ENCODE assay signal across 1 cellular context in genomic region chr11:118401151-118401879, GRCh38.
TF ChIP-seq lines count a peak whose summit lies in the region.

Gene ATP5MG, plus strand, starts transcription at chr11:118401606. Its CDS starts 60 bp downstream, at chr11:118401666.

TF ChIP-seq in H1, 55 proteins besides CTCF, POLR2A, EP300 and RAD21 (continued from another document):
- no peak for TF ChIP-seq CBX8 (IDR thresholded peaks at IDR 0.05; ENCODE audit: borderline replicate concordance, low read depth, low read length)
- no peak for TF ChIP-seq HDAC6 (IDR thresholded peaks at IDR 0.05; ENCODE audit: low read depth, low read length)
- TF ChIP-seq CTBP2 (IDR thresholded peaks at IDR 0.05; ENCODE audit: borderline replicate concordance, insufficient read depth, insufficient read length, low read length), result no peak
- peak; percentile 67; the same call in 1 of the 2 replicates for TF ChIP-seq POLR2AphosphoS5 (IDR thresholded peaks at IDR 0.05; ENCODE audit: low read depth, low read length)
- peak; percentile 100 for TF ChIP-seq SP4 (IDR thresholded peaks at IDR 0.05; ENCODE audit: low read length)
- no peak for TF ChIP-seq FOSL1 (IDR thresholded peaks at IDR 0.05; ENCODE audit: insufficient read depth, low read depth, low read length)
- TF ChIP-seq EZH2 (IDR thresholded peaks at IDR 0.05; ENCODE audit: low read depth, low read length, severe bottlenecking), result no peak
- TF ChIP-seq SIX5 (IDR thresholded peaks at IDR 0.05; ENCODE audit: low read depth, low read length), result no peak
- TF ChIP-seq NANOG (IDR thresholded peaks at IDR 0.05; ENCODE audit: insufficient read depth, low read depth, low read length, poor library complexity, severe bottlenecking), result no peak
- TF ChIP-seq RFX5 (IDR thresholded peaks at IDR 0.05; ENCODE audit: borderline replicate concordance, low read depth, low read length), result no peak
- TF ChIP-seq EGR1 (IDR thresholded peaks at IDR 0.05; ENCODE audit: borderline replicate concordance, low read depth, low read length), result no peak
- peak; percentile 55; the same call in 1 of the 2 replicates for TF ChIP-seq NRF1 (IDR thresholded peaks at IDR 0.05; ENCODE audit: low read depth, low read length)
- no peak for TF ChIP-seq ATF3 (IDR thresholded peaks at IDR 0.05; ENCODE audit: insufficient read depth, low read depth, low read length)
- TF ChIP-seq GTF2F1 (IDR thresholded peaks at IDR 0.05; ENCODE audit: borderline replicate concordance, low read depth, low read length), result no peak
- no peak; the same call in 1 of the 2 replicates for TF ChIP-seq E2F6 (IDR thresholded peaks at IDR 0.05)
- TF ChIP-seq TAF1 (IDR thresholded peaks at IDR 0.05; ENCODE audit: low read depth, low read length), result peak; percentile 68; the same call in 1 of the 2 replicates
- 0 out of 2 replicates have a peak, but pooled peaks have one; percentile 4 for TF ChIP-seq TEAD4 (IDR thresholded peaks at IDR 0.05; ENCODE audit: low read depth, low read length)
- no peak for TF ChIP-seq BRCA1 (IDR thresholded peaks at IDR 0.05; ENCODE audit: low read depth, low read length)
- TF ChIP-seq SIN3A (conservative IDR thresholded peaks at IDR 0.05 in 1 of 2, IDR thresholded peaks at IDR 0.05 in 1 of 2; ENCODE audit: low read depth in 1 of 2, low read length in 2 of 2), result no peak; a peak in 3 of 4 replicates
- TF ChIP-seq SP1 (IDR thresholded peaks at IDR 0.05; ENCODE audit: low read depth, low read length), result no peak
- TF ChIP-seq ASH2L (IDR thresholded peaks at IDR 0.05; ENCODE audit: low read length), result peak; percentile 98
- peak; percentile 43 for TF ChIP-seq KDM4A (IDR thresholded peaks at IDR 0.05; ENCODE audit: low read depth, low read length, severe bottlenecking)
- TF ChIP-seq RBBP5 (IDR thresholded peaks at IDR 0.05; ENCODE audit: borderline replicate concordance, low read depth, low read length), result peak; percentile 82
- TF ChIP-seq YY1 (IDR thresholded peaks at IDR 0.05; ENCODE audit: low read depth, low read length), result no peak
- no peak for TF ChIP-seq USF2 (IDR thresholded peaks at IDR 0.05; ENCODE audit: low read length)
- TF ChIP-seq KDM5A (IDR thresholded peaks at IDR 0.05; ENCODE audit: low read length), result peak; percentile 64; the same call in 1 of the 2 replicates
- no peak for TF ChIP-seq KDM1A (IDR thresholded peaks at IDR 0.05; ENCODE audit: borderline replicate concordance, low read length)
- 0 out of 2 replicates have a peak, but pooled peaks have one; percentile 44 for TF ChIP-seq CREB1 (IDR thresholded peaks at IDR 0.05)
- no peak for TF ChIP-seq JUN (IDR thresholded peaks at IDR 0.05; ENCODE audit: low read depth, low read length)
- no peak for TF ChIP-seq CHD1 (IDR thresholded peaks at IDR 0.05; ENCODE audit: low read depth, low read length)
- TF ChIP-seq CEBPB (IDR thresholded peaks at IDR 0.05; ENCODE audit: low read depth, low read length), result no peak
- peak; percentile 38; the same call in 1 of the 2 replicates for TF ChIP-seq MAX (IDR thresholded peaks at IDR 0.05)
- TF ChIP-seq BACH1 (IDR thresholded peaks at IDR 0.05; ENCODE audit: low read length), result no peak
- TF ChIP-seq RNF2 (IDR thresholded peaks at IDR 0.05; ENCODE audit: borderline replicate concordance, low read depth, low read length, missing control alignments, poor library complexity, severe bottlenecking), result no peak
- TF ChIP-seq ATF2 (IDR thresholded peaks at IDR 0.05; ENCODE audit: low read length), result peak; percentile 39; the same call in 1 of the 2 replicates
- TF ChIP-seq CHD2 (IDR thresholded peaks at IDR 0.05; ENCODE audit: low read length), result no peak
- TF ChIP-seq GABPA (IDR thresholded peaks at IDR 0.05; ENCODE audit: borderline replicate concordance, insufficient read depth, low read length), result 0 out of 2 replicates have a peak, but pooled peaks have one; percentile 18
- TF ChIP-seq RXRA (IDR thresholded peaks at IDR 0.05; ENCODE audit: insufficient read depth, low read depth, low read length), result no peak
